In genomic region chr16:2039286-2040030, GRCh38 we compare ENCODE assay signal across 10 cellular contexts. TPM values are rescaled to one million over a fixed set of nuclear protein-coding genes. Genes with fewer than 3 reads are reported as not detected.
DNase-seq lines count a peak whose midpoint lies in the region; ATAC-seq lines count a peak whose summit lies in the region.
"Had no signal": no experiment of that assay in that cellular context is flagged by ENCODE, and none has a peak within 500 bp of the region (broad histone marks: within the 10 kb centered on the region; RNA-seq: fewer than 3 reads in every experiment).

No MANE protein-coding gene starts in this region.

- DNase-seq in DMS53 (lab: John Stamatoyannopoulos, UW) (peak; percentile 98), SHP77 (lab: John Stamatoyannopoulos, UW) (peak; percentile 69 to 71), foreskin melanocyte (peak; percentile 85), SK-N-DZ (ENCODE audit: low spot score) (no peak), NOMO-1 treated with dmso at 0.1 percent for 144 hours (lab: John Stamatoyannopoulos, UW; ENCODE audit: unreplicated experiment) (no peak), T-cell (no peak), retina (no peak)
- DNase-seq: SW 1271 had no signal

- CTCF ChIA-PET in T-cell (lab: Charles Lee): interaction anchor here in 1 of 2 donors (0.5 kb wide), 1 partner anchor 492 kb away, joined by 4 read pairs; the partner anchor contains the start of gene CEMP1

- no peak overlapping the region for H3K4me3 Mint-ChIP-seq in T-cell

- POLR2A ChIA-PET in T-cell (lab: Charles Lee): no interaction called here

- no peaks in the 10 kb centered on the region for H3K27me3 ChIP-seq in rectal smooth muscle tissue (ENCODE audit: control insufficient read depth, insufficient read depth, low read length)
- H3K27me3 ChIP-seq: cardiac muscle cell had no signal

- H3K27me3 Mint-ChIP-seq in T-cell: no peaks in the 10 kb centered on the region

- H3K27ac ChIP-seq in rectal smooth muscle tissue (ENCODE audit: low read depth, low read length): peak overlapping the region; percentile 77
- H3K27ac ChIP-seq: cardiac muscle cell had no signal

- no peak overlapping the region for H3K27ac Mint-ChIP-seq in T-cell

- H3K4me3 ChIP-seq in rectal smooth muscle tissue (ENCODE audit: low read length): no peak overlapping the region
- H3K4me3 ChIP-seq: cardiac muscle cell had no signal

- no peaks in the 10 kb centered on the region for H3K36me3 Mint-ChIP-seq in T-cell

- H3K9ac ChIP-seq in rectal smooth muscle tissue (ENCODE audit: low read length): no peak overlapping the region

- H3K4me1 Mint-ChIP-seq in T-cell: no peaks in the 10 kb centered on the region

- H3K36me3 ChIP-seq in rectal smooth muscle tissue (ENCODE audit: control insufficient read depth, insufficient read depth, low read length): peaks cover 3% of the 10 kb centered on the region
- H3K36me3 ChIP-seq: cardiac muscle cell had no signal

- ATAC-seq in T-cell (replicated peaks in 1 of 4): no peak

- peaks cover 26% of the 10 kb centered on the region for H3K4me1 ChIP-seq in rectal smooth muscle tissue (ENCODE audit: control insufficient read depth, insufficient read depth, low read length)

- no peaks in the 10 kb centered on the region for H3K9me3 Mint-ChIP-seq in T-cell

RNA-seq across cellular contexts. Expression of gene NTHL1, which starts 8.2 kb away (rescaled TPM):
- polyA plus RNA-seq in SK-N-DZ (2014; cell fraction: cytosol; rRNA removed): 120 and 139 TPM in 2 replicates
- 97.5 and 128 TPM in 2 replicates for polyA plus RNA-seq in SK-N-DZ (2014; cell fraction: nucleus; rRNA removed)
- 10 to 100 TPM in 3 of 5 donors, 1 to 10 TPM in 2; 5.8 to 24.1 (median 18.3) TPM for total RNA-seq in T-cell

RNA-seq across cellular contexts. Expression of gene TSC2, which starts 8.3 kb away (rescaled TPM):
- polyA plus RNA-seq in SK-N-DZ (2014; cell fraction: cytosol; rRNA removed): 67.3 and 83.0 TPM in 2 replicates
- polyA plus RNA-seq in SK-N-DZ (2014; cell fraction: nucleus; rRNA removed): 212 and 315 TPM in 2 replicates
- total RNA-seq in T-cell: 100 to 1,000 TPM; 134 to 181 (median 161) TPM

RNA-seq across cellular contexts. Expression of gene NHERF2, which starts 12.8 kb away (rescaled TPM):
- polyA plus RNA-seq in SK-N-DZ (2014; cell fraction: cytosol; rRNA removed): 18.5 and 18.9 TPM in 2 replicates
- polyA plus RNA-seq in SK-N-DZ (2014; cell fraction: nucleus; rRNA removed): 7.9 and 13.0 TPM in 2 replicates
- 1 to 10 TPM; 2.9 to 6.8 (median 5.8) TPM for total RNA-seq in T-cell

RNA-seq across cellular contexts. Expression of gene NPW, which starts 19.9 kb away (rescaled TPM):
- 5.3 and 14.5 TPM in 2 replicates for polyA plus RNA-seq in SK-N-DZ (2014; cell fraction: cytosol; rRNA removed)
- polyA plus RNA-seq in SK-N-DZ (2014; cell fraction: nucleus; rRNA removed): 5.5 and 6.6 TPM in 2 replicates
- total RNA-seq in T-cell: under 1 TPM in 2 of 5 donors, not detected in 3; 0.43 to 0.44 TPM

RNA-seq across cellular contexts. Expression of gene ZNF598, which starts 29.8 kb away (rescaled TPM):
- 54.0 and 59.4 TPM in 2 replicates for polyA plus RNA-seq in SK-N-DZ (2014; cell fraction: cytosol; rRNA removed)
- 160 and 226 TPM in 2 replicates for polyA plus RNA-seq in SK-N-DZ (2014; cell fraction: nucleus; rRNA removed)
- total RNA-seq in T-cell: 10 to 100 TPM; 44.3 to 73.7 (median 68.8) TPM

Comparison
In these comparisons a context has a peak if more than half of its experiments do, and no peak if none do; other contexts are left out.
1. DNase-seq: peak in DMS53 (single experiment), SHP77 (2 of 2) and foreskin melanocyte (single experiment); none in SK-N-DZ (single experiment), NOMO-1 treated with dmso at 0.1 percent for 144 hours (single experiment), T-cell (0 of 34) and retina (single experiment).